24 cellular contexts compared by ENCODE assay signal in the genomic region with DNA sequence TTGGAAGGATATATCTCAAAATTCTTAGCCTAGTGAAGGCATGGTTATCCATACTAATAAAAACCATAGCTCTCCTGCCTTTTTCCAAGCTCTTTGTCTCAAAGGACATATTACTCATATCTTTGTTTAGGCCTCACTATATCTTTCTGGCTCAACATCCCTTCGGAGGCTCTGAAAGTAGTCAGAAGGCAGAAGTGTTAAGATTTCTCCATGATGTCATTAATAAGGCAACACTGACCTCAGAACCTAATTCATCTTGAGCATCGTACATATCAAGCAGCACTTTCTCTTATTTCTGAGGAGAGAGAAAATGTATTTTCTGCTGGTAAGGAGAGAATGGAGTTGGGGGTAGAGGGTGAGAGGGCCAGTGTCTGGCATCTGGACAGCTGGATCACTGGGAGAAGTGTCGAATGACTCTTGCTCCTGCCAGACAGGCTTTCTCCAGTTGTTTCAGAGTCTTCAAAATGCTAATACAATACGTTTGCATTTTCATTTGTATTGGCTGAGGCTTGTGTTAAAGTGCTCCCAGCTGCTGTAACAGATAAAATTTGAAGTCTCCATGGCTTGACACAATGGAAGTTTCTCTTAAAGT.
"Had no signal": no experiment of that assay in that cellular context is flagged by ENCODE, and none has a peak within 500 bp of the region (broad histone marks: within the 10 kb centered on the region; RNA-seq: fewer than 3 reads in every experiment).

No MANE protein-coding gene starts in this region.

- H3K36me3 ChIP-seq: breast epithelium, gastrocnemius medialis, heart left ventricle, neutrophil, SJCRH30, upper lobe of left lung, WERI-Rb-1 had no signal

- H3K4me3 ChIP-seq: breast epithelium, dorsolateral prefrontal cortex, gastrocnemius medialis, heart left ventricle, lung, SJCRH30, skin epidermis, testis, upper lobe of left lung had no signal

- H3K27me3 ChIP-seq: breast epithelium, gastrocnemius medialis, heart left ventricle, neutrophil, SJCRH30, testis, upper lobe of left lung had no signal

- DNase-seq: activated CD4-positive, alpha-beta memory T cell treated with anti-CD3 and anti-CD28 coated beads, Interleukin-2, amount 10 ng/mL, durations not matched to agents 7 days and 5 days; activated CD4-positive, alpha-beta T cell treated with anti-CD3 and anti-CD28 coated beads for 36 hours; activated CD8-positive, alpha-beta memory T cell treated with anti-CD3 and anti-CD28 coated beads, Interleukin-2, amount 50 U/mL, for 48 hours; activated naive CD8-positive, alpha-beta T cell treated with anti-CD3 and anti-CD28 coated beads for 36 hours; activated T-cell treated with anti-CD3 and anti-CD28 coated beads, Interleukin-2, amount 50 U/mL, for 72 hours; anterior cingulate cortex; dorsolateral prefrontal cortex; erythroblast; gastrocnemius medialis; heart left ventricle; left cardiac atrium; naive thymus-derived CD8-positive, alpha-beta T cell; posterior cingulate gyrus; retina; stimulated activated naive CD8-positive, alpha-beta T cell treated with anti-CD3 and anti-CD28 coated beads, Interleukin-15, amount 100 ng/mL, for 72 hours; T-helper 17 cell; testis; upper lobe of left lung; WERI-Rb-1 had no signal

- ATAC-seq: activated CD4-positive, alpha-beta T cell treated with anti-CD3 and anti-CD28 coated beads for 36 hours; activated T-cell treated with anti-CD3 and anti-CD28 coated beads, Interleukin-2, amount 50 U/mL, for 72 hours; gastrocnemius medialis; naive thymus-derived CD8-positive, alpha-beta T cell; stimulated activated naive CD8-positive, alpha-beta T cell treated with anti-CD3 and anti-CD28 coated beads, Interleukin-15, amount 100 ng/mL, for 72 hours; T-helper 17 cell had no signal

- H3K4me1 ChIP-seq: breast epithelium, gastrocnemius medialis, heart left ventricle, testis, upper lobe of left lung had no signal

- H3K27ac ChIP-seq: breast epithelium, dorsolateral prefrontal cortex, gastrocnemius medialis, heart left ventricle, neutrophil, SJCRH30, skin epidermis, testis, upper lobe of left lung, WERI-Rb-1 had no signal
